9 cellular contexts compared by ENCODE assay signal in the genomic region with DNA sequence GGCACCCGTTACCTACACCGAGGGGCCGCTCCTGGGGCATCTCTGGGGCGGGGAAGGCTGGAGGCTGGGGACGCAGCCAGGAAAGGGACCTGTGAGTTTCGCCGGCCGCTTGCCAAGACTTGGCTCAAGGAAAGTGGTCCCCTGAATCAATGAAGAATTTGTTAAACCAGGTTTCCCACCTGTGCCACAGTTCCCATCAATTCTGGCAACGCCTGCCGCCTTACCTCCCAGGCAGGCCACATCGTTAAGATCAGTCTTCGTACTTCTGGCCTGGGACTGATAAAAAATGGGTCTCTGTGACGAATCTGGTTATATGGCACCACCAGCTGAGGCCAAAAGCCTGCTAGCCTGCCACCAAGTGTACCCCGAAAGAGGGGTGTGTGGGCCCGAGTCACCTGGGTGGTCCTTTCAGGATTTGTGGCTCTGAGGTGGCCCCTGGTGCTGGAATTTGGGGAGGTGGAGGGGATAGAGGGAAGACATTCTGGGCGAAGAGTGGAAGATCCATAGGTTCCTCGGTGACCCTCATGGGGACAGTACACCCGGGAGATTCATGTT. TPM values are rescaled to one million over a fixed set of nuclear protein-coding genes. Genes with fewer than 3 reads are reported as not detected.
A peak's percentile ranks its signal among the peaks of the same experiment; 100 is the strongest.
DNase-seq lines count a peak whose midpoint lies in the region; FAIRE-seq and TF ChIP-seq lines count a peak whose summit lies in the region.
"Had no signal": no experiment of that assay in that cellular context is flagged by ENCODE, and none has a peak within 500 bp of the region (broad histone marks: within the 10 kb centered on the region; RNA-seq: fewer than 3 reads in every experiment).

No MANE protein-coding gene starts in this region.

- H3K27me3 ChIP-seq in BJ (ENCODE audit: control insufficient read depth, insufficient read depth, low read length) (peaks cover 15% of the 10 kb centered on the region), OCI-LY1 (ENCODE audit: insufficient read depth, low read length) (no peaks in the 10 kb centered on the region), H1 (replicated peaks in 1 of 4; ENCODE audit: control insufficient read depth in 3 of 4, extremely low read depth in 1 of 4, insufficient read depth in 3 of 4, low read length in 3 of 4) (peaks cover 6 to 42% (median 28%) of the 10 kb centered on the region in 4 experiments)

- H2BK120ac ChIP-seq in H1 (replicated peaks; ENCODE audit: low read depth, low read length), result no peak overlapping the region

- H4K5ac ChIP-seq in H1 (ENCODE audit: insufficient read length, low read depth, low read length), result no peak overlapping the region

- DNase-seq in BJ (ENCODE audit: low read depth), result no peak
- no peak for DNase-seq in H1 (ENCODE audit: low read depth in 1 of 2, low spot score in 2 of 2)
- DNase-seq in neural crest cell (ENCODE audit: low read depth, low spot score), result no peak
- DNase-seq in NCI-H526 treated with DMSO at 0.1 percent for 48 hours (lab: John Stamatoyannopoulos, UW), result no peak
- no peak for DNase-seq in stimulated activated CD4-positive, alpha-beta T cell treated with anti-CD3 and anti-CD28 coated beads, Interleukin-15, amount 100 ng/mL, for 24 hours
- DNase-seq in activated CD4-positive, alpha-beta T cell treated with anti-CD3 and anti-CD28 coated beads, Interleukin-2, amount 50 U/mL, for 4 hours, result no peak
- no peak for DNase-seq in HCEC 1CT

- peaks cover 17% of the 10 kb centered on the region; the same call in 1 of the 2 replicates for H3K23me2 ChIP-seq in H1 (ENCODE audit: low read depth, low read length)

- peaks cover 71% of the 10 kb centered on the region for H3K27me3 Mint-ChIP-seq in neural crest cell (ENCODE audit: low read depth)

- no peak overlapping the region for H4K8ac ChIP-seq in H1 (ENCODE audit: extremely low read depth, insufficient read depth, low read length)

- H3K36me3 ChIP-seq in BJ (ENCODE audit: control insufficient read depth, insufficient read depth, low read length), result no peaks in the 10 kb centered on the region
- no peaks in the 10 kb centered on the region for H3K36me3 ChIP-seq in OCI-LY1 (ENCODE audit: insufficient read depth, low read length)
- H3K36me3 ChIP-seq in H1 (ENCODE audit: control insufficient read depth in 2 of 4, insufficient read depth in 4 of 4, low read length in 3 of 4), result no peaks in the 10 kb centered on the region

- H3K79me1 ChIP-seq in H1 (ENCODE audit: low read depth, low read length), result no peaks in the 10 kb centered on the region

- no peaks in the 10 kb centered on the region for H3F3A ChIP-seq in OCI-LY1 (ENCODE audit: insufficient read depth, low read length)

- H3K27ac ChIP-seq in OCI-LY1 (ENCODE audit: low read depth, low read length, poor library complexity, severe bottlenecking) (no peak overlapping the region), H1 (ENCODE audit: low read depth, low read length) (no peak overlapping the region)

- H3K23ac ChIP-seq in H1 (ENCODE audit: insufficient read length), result no peak overlapping the region

- POLR2A ChIA-PET in BJ (lab: Charles Lee) (no interaction called here), H1 (lab: Charles Lee; ENCODE audit: partially characterized antibody) (interaction anchor here (0.7 to 1.8 kb wide), 2 partner anchors 19 to 65 kb away, joined by 3 to 4 read pairs; no protein-coding TSS in a partner anchor)

- peak overlapping the region; percentile 58 for H3K4me3 ChIP-seq in BJ (ENCODE audit: low read depth, low read length)
- peak overlapping the region; percentile 57 for H3K4me3 ChIP-seq in OCI-LY1 (ENCODE audit: low read depth, low read length, poor library complexity, severe bottlenecking)
- H3K4me3 ChIP-seq in H1 (ENCODE audit: extremely low read depth in 1 of 4, insufficient read depth in 2 of 4, low read depth in 3 of 4, low read length in 4 of 4), result peak overlapping the region; percentile 45 to 85 (median 66)

- H3K56ac ChIP-seq in H1 (replicated peaks; ENCODE audit: insufficient read length, low read depth, low read length), result no peak overlapping the region

- H2BK12ac ChIP-seq in H1 (ENCODE audit: low read depth, low read length), result 0 out of 2 replicates have a peak overlapping the region, but pooled peaks have one; percentile 62

- TF ChIP-seq RAD21 in H1 (IDR thresholded peaks at IDR 0.05 in 1 of 2, conservative IDR thresholded peaks at IDR 0.05 in 1 of 2; ENCODE audit: low read depth in 2 of 2, low read length in 2 of 2), result no peak; a peak in 1 of 4 replicates

- H3K9ac ChIP-seq in OCI-LY1 (ENCODE audit: low read length) (no peak overlapping the region), H1 (replicated peaks in 1 of 4; ENCODE audit: extremely low read depth in 1 of 4, low read depth in 3 of 4, low read length in 3 of 4) (no peak overlapping the region)

- no peaks in the 10 kb centered on the region for H3K36me3 Mint-ChIP-seq in neural crest cell (ENCODE audit: low read depth)

- H3K79me2 ChIP-seq in OCI-LY1 (ENCODE audit: insufficient read depth, low read length), result no peaks in the 10 kb centered on the region
- H3K79me2 ChIP-seq in H1 (ENCODE audit: control insufficient read depth in 1 of 2, insufficient read depth in 2 of 2, low read length in 2 of 2), result no peaks in the 10 kb centered on the region

- no peak for TF ChIP-seq EP300 in H1 (IDR thresholded peaks at IDR 0.05; ENCODE audit: borderline replicate concordance in 1 of 2, low read depth in 2 of 2, low read length in 2 of 2)

- peaks cover 53% of the 10 kb centered on the region for H3K4me1 Mint-ChIP-seq in neural crest cell

- no peak overlapping the region for H2AK5ac ChIP-seq in H1 (ENCODE audit: low read depth, low read length)

- TF ChIP-seq CTCF in BJ (IDR thresholded peaks at IDR 0.05; ENCODE audit: insufficient read depth, low read depth, low read length), result no peak; the same call in 1 of the 2 replicates
- no peak for TF ChIP-seq CTCF in OCI-LY1 (IDR thresholded peaks at IDR 0.05; ENCODE audit: low read length)
- no peak for TF ChIP-seq CTCF in H1 (IDR thresholded peaks at IDR 0.05; ENCODE audit: control extremely low read depth in 1 of 3, insufficient read depth in 1 of 3, low read depth in 1 of 3, low read length in 3 of 3)
- peak; percentile 41 for TF ChIP-seq CTCF in neural crest cell (conservative IDR thresholded peaks at IDR 0.05)

- H4K20me1 ChIP-seq in OCI-LY1 (ENCODE audit: insufficient read depth, low read length) (no peaks in the 10 kb centered on the region), H1 (replicated peaks in 1 of 2; ENCODE audit: control insufficient read depth in 1 of 2, insufficient read depth in 2 of 2, low read length in 2 of 2) (peaks cover 0 to 3% of the 10 kb centered on the region in 2 experiments)

- H3K4ac ChIP-seq in H1 (replicated peaks; ENCODE audit: insufficient read length, low read depth, low read length), result no peak overlapping the region

- no peak overlapping the region for H2BK20ac ChIP-seq in H1 (ENCODE audit: low read length)

- no peak overlapping the region for H4K91ac ChIP-seq in H1 (replicated peaks; ENCODE audit: insufficient read length, low read length)

- H3K4me2 ChIP-seq in OCI-LY1 (ENCODE audit: low read length) (peak overlapping the region; percentile 77), H1 (ENCODE audit: insufficient read depth in 1 of 2, low read depth in 2 of 2, low read length in 2 of 2) (peak overlapping the region; percentile 56 to 89)

- peak overlapping the region; percentile 85 for H3K4me3 Mint-ChIP-seq in neural crest cell

- 44% methylated on average over 12 of the region's 18 CpGs; no CpG with 5 or more reads in 1 of the 2 experiments for WGBS in H1 (ENCODE audit: extremely low coverage in 1 of 2, insufficient coverage in 1 of 2, insufficient read length in 1 of 2, insufficient replicate concordance in 2 of 2, low coverage in 1 of 2, low lambda C conversion rate in 2 of 2, missing lambda C conversion rate in 1 of 2), 2 experiments

- H3K9me3 ChIP-seq in OCI-LY1 (ENCODE audit: low read length), result no peaks in the 10 kb centered on the region
- no peaks in the 10 kb centered on the region for H3K9me3 ChIP-seq in H1 (ENCODE audit: insufficient read depth in 2 of 2, low read depth in 1 of 2, low read length in 1 of 2)

- peak overlapping the region; percentile 61; the same call in 1 of the 2 replicates for H2BK15ac ChIP-seq in H1 (ENCODE audit: low read length)

- H3K9me2 ChIP-seq in OCI-LY1 (ENCODE audit: low read depth, low read length), result no peaks in the 10 kb centered on the region

- no peaks in the 10 kb centered on the region for H3K9me3 Mint-ChIP-seq in neural crest cell

- no peak for FAIRE-seq in H1 (lab: Jason Lieb, UNC)
- FAIRE-seq: colon had no signal

- H2AFZ ChIP-seq in OCI-LY1 (ENCODE audit: low read length) (no peak overlapping the region), H1 (ENCODE audit: low read length) (peak overlapping the region; percentile 86)

- no peak overlapping the region for H3K14ac ChIP-seq in H1 (ENCODE audit: insufficient read length)

- peaks cover 4% of the 10 kb centered on the region for H3K4me1 ChIP-seq in OCI-LY1 (ENCODE audit: insufficient read depth, low read length, severe bottlenecking)
- peaks cover 3 to 6% (median 4%) of the 10 kb centered on the region in 4 experiments; a peak in 5 of 7 replicates for H3K4me1 ChIP-seq in H1 (replicated peaks in 1 of 4; ENCODE audit: control insufficient read depth in 3 of 4, insufficient read depth in 4 of 4, low read length in 3 of 4)

- H2BK5ac ChIP-seq in H1 (ENCODE audit: low read depth, low read length), result no peak overlapping the region; the same call in 1 of the 2 replicates

- H3K27ac Mint-ChIP-seq in neural crest cell (ENCODE audit: unreplicated experiment), result no peak overlapping the region

- TF ChIP-seq POLR2A in H1 (IDR thresholded peaks at IDR 0.05; ENCODE audit: control extremely low read depth in 1 of 2, low read depth in 2 of 2, low read length in 2 of 2), result no peak

- H3K18ac ChIP-seq in H1 (ENCODE audit: extremely low read depth, low read length), result peak overlapping the region; percentile 78

- CTCF ChIA-PET in BJ (lab: Yijun Ruan, JAX) (interaction anchor here (1.1 to 1.4 kb wide), 2 partner anchors 10 to 65 kb away, joined by 3 read pairs; no protein-coding TSS in a partner anchor), H1 (lab: Charles Lee; ENCODE audit: partially characterized antibody) (interaction anchor here (1.0 to 6.8 kb wide), 5 partner anchors 10 to 214 kb away, joined by 3 to 33 read pairs (median 4); no protein-coding TSS in a partner anchor)

TF ChIP-seq in H1, 55 proteins besides CTCF, POLR2A, EP300 and RAD21 (continues in another document):
- TF ChIP-seq HDAC2 (IDR thresholded peaks at IDR 0.05; ENCODE audit: borderline replicate concordance in 1 of 2, low read depth in 2 of 2, low read length in 2 of 2), result no peak

RNA-seq across cellular contexts. Expression of a gene that starts 0.8 kb away (rescaled TPM):
- polyA plus RNA-seq in BJ (2011; rRNA removed), result 0.06 and 0.13 TPM in 2 replicates
- polyA minus RNA-seq in BJ (2011; rRNA and poly(A)+ RNA removed), result 0.38 TPM in 1 of 2 replicates, not detected in the other
- total RNA-seq in H1 (2021; fragmentation: NEBNext Ultra II Directional; extraction: Animal tissue kit (Norgen Biotek cat#: 25700)), result 2.8 and 3.7 TPM in 2 replicates
- polyA plus RNA-seq in H1 (2011; rRNA removed), result 1.8 and 2.1 TPM in 2 replicates
- polyA plus RNA-seq in H1 (2011; cell fraction: cytosol; rRNA removed), result 1.8 TPM
- polyA plus RNA-seq in H1 (2011; cell fraction: nucleus; rRNA removed), result 2.7 TPM
- polyA plus RNA-seq in H1 (2012, experiment 1 of 2), result 1.4 to 2.2 TPM (median 1.7 TPM) in 4 replicates
- polyA plus RNA-seq in H1 (2012, experiment 2 of 2), result 0.81 TPM
- polyA plus RNA-seq in H1 (2013, experiment 1 of 2), result 2.1 TPM
- 3.0 TPM for polyA plus RNA-seq in H1 (2013, experiment 2 of 2)
- 2.2 and 2.7 TPM in 2 replicates for polyA minus RNA-seq in H1 (2011; rRNA and poly(A)+ RNA removed)
- polyA minus RNA-seq in H1 (2011; cell fraction: cytosol; rRNA and poly(A)+ RNA removed), result 1.8 TPM
- 3.5 TPM for polyA minus RNA-seq in H1 (2011; cell fraction: nucleus; rRNA and poly(A)+ RNA removed)
- 1.1 and 1.4 TPM in 2 replicates for total RNA-seq in neural crest cell
